1 cellular context compared by ENCODE assay signal in the genomic region with DNA sequence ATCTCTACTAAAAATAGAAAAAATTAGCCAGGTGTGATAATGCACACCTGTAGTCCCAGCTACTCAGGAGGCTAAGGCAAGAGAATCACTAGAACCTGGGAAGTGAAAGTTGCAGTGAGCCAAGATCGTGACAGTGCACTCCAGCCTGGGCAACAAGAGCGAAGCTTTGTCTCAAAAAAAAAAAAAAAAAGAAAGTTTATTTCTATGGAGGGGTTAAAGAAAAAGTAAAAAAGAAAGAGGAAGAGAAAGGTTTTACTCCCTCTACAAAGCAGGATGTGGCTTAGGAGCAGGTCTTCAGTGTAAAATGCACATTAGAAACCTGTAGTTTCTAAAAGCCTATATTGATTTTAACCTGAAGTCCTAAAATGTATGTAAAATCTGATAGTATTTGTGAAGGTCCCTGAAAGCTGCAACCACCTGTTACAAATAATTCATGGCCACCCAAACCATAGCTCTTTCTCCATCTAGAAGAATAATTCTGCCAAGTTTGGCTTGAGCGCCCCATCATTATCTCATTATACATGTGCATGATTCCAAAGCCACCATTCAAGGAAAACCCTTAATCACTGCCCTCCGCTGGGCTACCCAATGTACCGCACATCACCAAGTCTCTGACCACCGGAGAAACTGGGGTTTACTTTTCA.
TF ChIP-seq lines count a peak whose summit lies in the region.

No MANE protein-coding gene starts in this region.

TF ChIP-seq in K562, 482 proteins besides CTCF, POLR2A, EP300 and RAD21 (continued from another document):
- TF ChIP-seq SLC30A9 (CRISPR knock-in tag; IDR thresholded peaks at IDR 0.05) (no peak), CHD4 (IDR thresholded peaks at IDR 0.05; ENCODE audit: insufficient read depth, insufficient replicate concordance, low read depth, low read length, poor library complexity, severe bottlenecking) (no peak), TSC22D4 (tag; IDR thresholded peaks at IDR 0.05) (no peak), OTX1 (CRISPR knock-in tag; IDR thresholded peaks at IDR 0.05) (no peak), ZNF79 (CRISPR knock-in tag; IDR thresholded peaks at IDR 0.05; ENCODE audit: low read depth) (no peak), TEAD4 (IDR thresholded peaks at IDR 0.05; ENCODE audit: low read length) (no peak), TEAD4 (CRISPR knock-in tag; IDR thresholded peaks at IDR 0.05; ENCODE audit: borderline replicate concordance) (no peak), HDAC1 (IDR thresholded peaks at IDR 0.05) (no peak)
- TF ChIP-seq, protein P1, sequence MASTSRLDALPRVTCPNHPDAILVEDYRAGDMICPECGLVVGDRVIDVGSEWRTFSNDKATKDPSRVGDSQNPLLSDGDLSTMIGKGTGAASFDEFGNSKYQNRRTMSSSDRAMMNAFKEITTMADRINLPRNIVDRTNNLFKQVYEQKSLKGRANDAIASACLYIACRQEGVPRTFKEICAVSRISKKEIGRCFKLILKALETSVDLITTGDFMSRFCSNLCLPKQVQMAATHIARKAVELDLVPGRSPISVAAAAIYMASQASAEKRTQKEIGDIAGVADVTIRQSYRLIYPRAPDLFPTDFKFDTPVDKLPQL (IDR thresholded peaks at IDR 0.05; ENCODE audit: extremely low read depth, insufficient read length) = no peak
- TF ChIP-seq, protein P2, sequence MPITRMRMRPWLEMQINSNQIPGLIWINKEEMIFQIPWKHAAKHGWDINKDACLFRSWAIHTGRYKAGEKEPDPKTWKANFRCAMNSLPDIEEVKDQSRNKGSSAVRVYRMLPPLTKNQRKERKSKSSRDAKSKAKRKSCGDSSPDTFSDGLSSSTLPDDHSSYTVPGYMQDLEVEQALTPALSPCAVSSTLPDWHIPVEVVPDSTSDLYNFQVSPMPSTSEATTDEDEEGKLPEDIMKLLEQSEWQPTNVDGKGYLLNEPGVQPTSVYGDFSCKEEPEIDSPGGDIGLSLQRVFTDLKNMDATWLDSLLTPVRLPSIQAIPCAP (CRISPR knock-in tag; IDR thresholded peaks at IDR 0.05; ENCODE audit: borderline replicate concordance) = no peak
- TF ChIP-seq, protein P3, sequence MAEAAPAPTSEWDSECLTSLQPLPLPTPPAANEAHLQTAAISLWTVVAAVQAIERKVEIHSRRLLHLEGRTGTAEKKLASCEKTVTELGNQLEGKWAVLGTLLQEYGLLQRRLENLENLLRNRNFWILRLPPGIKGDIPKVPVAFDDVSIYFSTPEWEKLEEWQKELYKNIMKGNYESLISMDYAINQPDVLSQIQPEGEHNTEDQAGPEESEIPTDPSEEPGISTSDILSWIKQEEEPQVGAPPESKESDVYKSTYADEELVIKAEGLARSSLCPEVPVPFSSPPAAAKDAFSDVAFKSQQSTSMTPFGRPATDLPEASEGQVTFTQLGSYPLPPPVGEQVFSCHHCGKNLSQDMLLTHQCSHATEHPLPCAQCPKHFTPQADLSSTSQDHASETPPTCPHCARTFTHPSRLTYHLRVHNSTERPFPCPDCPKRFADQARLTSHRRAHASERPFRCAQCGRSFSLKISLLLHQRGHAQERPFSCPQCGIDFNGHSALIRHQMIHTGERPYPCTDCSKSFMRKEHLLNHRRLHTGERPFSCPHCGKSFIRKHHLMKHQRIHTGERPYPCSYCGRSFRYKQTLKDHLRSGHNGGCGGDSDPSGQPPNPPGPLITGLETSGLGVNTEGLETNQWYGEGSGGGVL (CRISPR knock-in tag; IDR thresholded peaks at IDR 0.05) = no peak
